8 cellular contexts compared by ENCODE assay signal in genomic region chr6:52663120-52663934, GRCh38. TPM values are rescaled to one million over a fixed set of nuclear protein-coding genes. Genes with fewer than 3 reads are reported as not detected.
A peak's percentile ranks its signal among the peaks of the same experiment; 100 is the strongest.
DNase-seq lines count a peak whose midpoint lies in the region; ATAC-seq and TF ChIP-seq lines count a peak whose summit lies in the region.

No MANE protein-coding gene starts in this region.

- H3K4me2 ChIP-seq in smooth muscle cell: peak overlapping the region; percentile 96

- H3K9me3 ChIP-seq in smooth muscle cell (replicated peaks; ENCODE audit: low read depth): no peaks in the 10 kb centered on the region

- H3K4me3 ChIP-seq in GM06990 (replicated peaks; ENCODE audit: low read depth, low read length): peak overlapping the region; percentile 81
- peak overlapping the region; percentile 73 for H3K4me3 ChIP-seq in brain microvascular endothelial cell (ENCODE audit: low read depth, low read length)
- H3K4me3 ChIP-seq in smooth muscle cell: peak overlapping the region; percentile 81

- TF ChIP-seq CTCF in GM06990 (IDR thresholded peaks at IDR 0.05; ENCODE audit: insufficient read depth, low read length, poor library complexity, severe bottlenecking) (peak; percentile 68), brain microvascular endothelial cell (IDR thresholded peaks at IDR 0.05; ENCODE audit: low read depth, low read length, missing control alignments) (peak; percentile 81), smooth muscle cell (IDR thresholded peaks at IDR 0.05; ENCODE audit: borderline replicate concordance, insufficient read depth, poor library complexity, severe bottlenecking) (peak; percentile 97)

- DNase-seq in GM06990 (ENCODE audit: extremely low read depth, insufficient read length) (peak; percentile 44), NCI-H1436 treated with DMSO at 0.1 percent for 48 hours (lab: John Stamatoyannopoulos, UW) (peak; percentile 26), T-helper 9 cell (peak; percentile 28), brain microvascular endothelial cell (peak; percentile 43), iPS-NIHi11 (ENCODE audit: low spot score) (peak; percentile 60), smooth muscle cell (lab: John Stamatoyannopoulos, UW; ENCODE audit: unreplicated experiment) (no peak), NCI-H1048 (lab: John Stamatoyannopoulos, UW) (no peak)

- H3K27me3 ChIP-seq in GM06990 (replicated peaks; ENCODE audit: control insufficient read depth, insufficient read depth, low read length): no peaks in the 10 kb centered on the region
- H3K27me3 ChIP-seq in brain microvascular endothelial cell (replicated peaks): no peaks in the 10 kb centered on the region
- no peaks in the 10 kb centered on the region for H3K27me3 ChIP-seq in smooth muscle cell (ENCODE audit: low read depth)

- in situ Hi-C loops in brain microvascular endothelial cell (cut with HindIII; ENCODE audit: low pct_ligation_motif_present, low sequenced_read_pairs): loop anchor here (25.0 kb wide), 2 partner anchors 251 to 376 kb away; partner anchors contain the start of genes EFHC1 and MCM3

- H3K27ac ChIP-seq in brain microvascular endothelial cell (peak overlapping the region; percentile 26), smooth muscle cell (ENCODE audit: low read depth) (no peak overlapping the region)

- no peak overlapping the region for H3K9ac ChIP-seq in smooth muscle cell (ENCODE audit: low read depth)

- H3K36me3 ChIP-seq in GM06990 (ENCODE audit: control insufficient read depth, insufficient read depth, low read length) (no peaks in the 10 kb centered on the region), brain microvascular endothelial cell (replicated peaks) (no peaks in the 10 kb centered on the region), smooth muscle cell (ENCODE audit: low read depth) (no peaks in the 10 kb centered on the region)

- peaks cover 15% of the 10 kb centered on the region for H3K4me1 ChIP-seq in smooth muscle cell (ENCODE audit: low read depth)

- H2AFZ ChIP-seq in smooth muscle cell (ENCODE audit: low read depth): peak overlapping the region; percentile 95

- peaks cover 13% of the 10 kb centered on the region for H3K79me2 ChIP-seq in smooth muscle cell (ENCODE audit: low read depth)

- ATAC-seq in HG02759 (IDR thresholded peaks at IDR 0.05; ENCODE audit: unreplicated experiment): peak; percentile 32

- no peaks in the 10 kb centered on the region for H3F3A ChIP-seq in smooth muscle cell (ENCODE audit: low read depth)

- no peaks in the 10 kb centered on the region for H4K20me1 ChIP-seq in smooth muscle cell (ENCODE audit: low read depth)

- 29% methylated on average over 12 of the region's 12 CpGs for WGBS in smooth muscle cell (ENCODE audit: low lambda C conversion rate)

RNA-seq across cellular contexts. Expression of gene TMEM14A, which starts 7.6 kb away (rescaled TPM):
- total RNA-seq in smooth muscle cell: 76.5 and 77.7 TPM in 2 replicates
- 59.4 and 68.7 TPM in 2 replicates for polyA plus RNA-seq in smooth muscle cell

Comparison
In these comparisons a context has a peak if more than half of its experiments do, and no peak if none do; other contexts are left out.
1. DNase-seq: peak in GM06990 (single experiment), NCI-H1436 treated with DMSO at 0.1 percent for 48 hours (single experiment), T-helper 9 cell (single experiment), brain microvascular endothelial cell (single experiment) and iPS-NIHi11 (single experiment); none in smooth muscle cell (single experiment) and NCI-H1048 (single experiment).
2. Peak in every context shown above with its lines, with median percentiles within 50 percentile points of each other: H3K4me3 ChIP-seq and CTCF ChIP-seq.